18 cellular contexts compared by ENCODE assay signal in genomic region chr16:66028505-66029216, GRCh38.
A peak's percentile ranks its signal among the peaks of the same experiment; 100 is the strongest.
DNase-seq lines count a peak whose midpoint lies in the region; ATAC-seq and TF ChIP-seq lines count a peak whose summit lies in the region.
"Had no signal": no experiment of that assay in that cellular context is flagged by ENCODE, and none has a peak within 500 bp of the region (broad histone marks: within the 10 kb centered on the region; RNA-seq: fewer than 3 reads in every experiment).

No MANE protein-coding gene starts in this region.

- H3K79me1 ChIP-seq in IMR-90 (ENCODE audit: low read depth in 1 of 2, low read length in 2 of 2), result no peaks in the 10 kb centered on the region

- TF ChIP-seq RAD21 in IMR-90 (IDR thresholded peaks at IDR 0.05; ENCODE audit: low read length), result no peak

- no peak for TF ChIP-seq POLR2A in IMR-90 (IDR thresholded peaks at IDR 0.05; ENCODE audit: low read depth, low read length)

- in situ Hi-C loops in IMR-90 (cut with MboI; ENCODE audit: low sequenced_read_pairs), result no loop called here

- peak overlapping the region; percentile 63 for H4K91ac ChIP-seq in IMR-90 (ENCODE audit: insufficient read depth, low read depth, low read length)

- H3K27me3 ChIP-seq in ACC112 (ENCODE audit: insufficient read depth, low read length) (no peaks in the 10 kb centered on the region), IMR-90 (ENCODE audit: control insufficient read depth, insufficient read depth, low read length) (no peaks in the 10 kb centered on the region), lower lobe of right lung (ENCODE audit: low read depth) (no peaks in the 10 kb centered on the region)
- H3K27me3 ChIP-seq: ovary, SJCRH30 had no signal

- peak overlapping the region; percentile 34; the same call in 1 of the 2 replicates for H3K4me2 ChIP-seq in IMR-90 (ENCODE audit: low read depth, low read length)

- H2BK15ac ChIP-seq in IMR-90 (ENCODE audit: low read depth, low read length), result peak overlapping the region; percentile 37; the same call in 2 of the 3 replicates

- H3K4me3 Mint-ChIP-seq in endothelial cell (ENCODE audit: unreplicated experiment), result no peak overlapping the region
- H3K4me3 Mint-ChIP-seq: WTC11 had no signal

- no TSS peak for BruUV-seq in IMR-90 (replicated peaks; lab: Mats Ljungman, UMichigan)

- peak overlapping the region; percentile 15; the same call in 1 of the 2 replicates for H3K23ac ChIP-seq in IMR-90 (ENCODE audit: low read depth, low read length)

- H3K14ac ChIP-seq in IMR-90 (replicated peaks; ENCODE audit: low read depth, low read length), result peak overlapping the region; percentile 62

- H3K36me3 ChIP-seq in ACC112 (ENCODE audit: insufficient read depth, low read length) (no peaks in the 10 kb centered on the region), IMR-90 (ENCODE audit: control insufficient read depth, insufficient read depth, low read length) (no peaks in the 10 kb centered on the region), lower lobe of right lung (no peaks in the 10 kb centered on the region)
- H3K36me3 ChIP-seq: ovary, SJCRH30 had no signal

- dilution Hi-C loops in IMR-90 (cut with HindIII; ENCODE audit: low sequenced_read_pairs, unreplicated experiment), result no loop called here

- intact Hi-C loops in IMR-90 (cut with micrococcal nuclease) (loop anchor here (2.0 to 5.0 kb wide), 3 partner anchors 124 to 906 kb away; partner anchors contain the start of gene CDH11), lower lobe of right lung (cut with DNase I) (no loop called here)

- peak overlapping the region; percentile 56 for H3K4ac ChIP-seq in IMR-90 (ENCODE audit: low read depth, low read length)

- H3K56ac ChIP-seq in IMR-90 (ENCODE audit: extremely low read depth, insufficient read depth, low read length), result peak overlapping the region; percentile 45; the same call in 1 of the 2 replicates

- H2BK20ac ChIP-seq in IMR-90 (ENCODE audit: low read depth, low read length), result peak overlapping the region; percentile 85

- H3K4me1 ChIP-seq in ACC112 (ENCODE audit: control insufficient read depth, insufficient read depth, low read length, unreplicated experiment), result peaks cover 23% of the 10 kb centered on the region
- peaks cover 9% of the 10 kb centered on the region; the same call in 1 of the 2 replicates for H3K4me1 ChIP-seq in IMR-90 (ENCODE audit: control insufficient read depth, insufficient read depth, low read length)
- no peaks in the 10 kb centered on the region for H3K4me1 ChIP-seq in lower lobe of right lung

- no peak overlapping the region; the same call in 1 of the 2 replicates for H3K4me3 ChIP-seq in ACC112 (ENCODE audit: low read depth, low read length)
- no peak overlapping the region for H3K4me3 ChIP-seq in IMR-90 (ENCODE audit: insufficient read depth, low read depth, low read length)
- H3K4me3 ChIP-seq in lower lobe of right lung, result no peak overlapping the region
- H3K4me3 ChIP-seq: lung, ovary, SJCRH30 had no signal

- peaks cover 7% of the 10 kb centered on the region for H3K36me3 Mint-ChIP-seq in endothelial cell (ENCODE audit: low read depth, unreplicated experiment)

- peak overlapping the region; percentile 39; the same call in 1 of the 2 replicates for H2AK5ac ChIP-seq in IMR-90 (ENCODE audit: low read depth, low read length)

- H3K9me3 Mint-ChIP-seq in endothelial cell (ENCODE audit: unreplicated experiment), result peaks cover 12% of the 10 kb centered on the region

- H3K27me3 Mint-ChIP-seq in endothelial cell (ENCODE audit: unreplicated experiment), result peaks cover 4% of the 10 kb centered on the region

- DNase-seq in IMR-90 (peak; percentile 89), endothelial cell (ENCODE audit: low spot score) (no peak), lower lobe of right lung (no peak), NCI-H345 (lab: John Stamatoyannopoulos, UW) (no peak), NCI-H446 treated with DMSO at 0.1 percent for 48 hours (lab: John Stamatoyannopoulos, UW) (no peak), NCI-H2029 (lab: John Stamatoyannopoulos, UW) (no peak), NCI-H187 treated with DMSO at 0.1 percent for 48 hours (lab: John Stamatoyannopoulos, UW) (no peak)
- DNase-seq: activated T-cell treated with anti-CD3 and anti-CD28 coated beads, Interleukin-2, amount 50 U/mL, for 48 hours; central memory CD4-positive, alpha-beta T cell; DMS79 treated with DMSO at 0.1 percent for 48 hours; NCI-H1048; NCI-H526; ovary; SJCRH30; stimulated activated CD4-positive, alpha-beta T cell treated with anti-CD3 and anti-CD28 coated beads, Interleukin-4, amount 100 ng/mL, for 4 hours had no signal

- peak overlapping the region; percentile 9; the same call in 1 of the 2 replicates for H4K5ac ChIP-seq in IMR-90 (ENCODE audit: low read depth, low read length)

- no peak overlapping the region for H3K9ac ChIP-seq in IMR-90 (ENCODE audit: low read depth, low read length)

- no peaks in the 10 kb centered on the region for H3K79me2 ChIP-seq in ACC112 (ENCODE audit: control insufficient read depth, insufficient read depth, low read length, unreplicated experiment)

- ATAC-seq in IMR-90 (ENCODE audit: low read depth), result peak; percentile 87
- peak; percentile 62 to 77 for ATAC-seq in lower lobe of right lung
- ATAC-seq: WTC11 had no signal

- peaks cover 5% of the 10 kb centered on the region for H3K4me1 Mint-ChIP-seq in endothelial cell (ENCODE audit: unreplicated experiment)
- H3K4me1 Mint-ChIP-seq: WTC11 had no signal

- peak overlapping the region in 1 of 2 experiments; percentile 81; a peak in 2 of 4 replicates for H4K8ac ChIP-seq in IMR-90 (ENCODE audit: low read depth in 2 of 2, low read length in 2 of 2)

- H3K18ac ChIP-seq in IMR-90 (ENCODE audit: low read depth, low read length), result peak overlapping the region; percentile 44; the same call in 1 of the 2 replicates

- CTCF ChIA-PET in IMR-90 (lab: Yijun Ruan, JAX), result no interaction called here

- H3K27ac ChIP-seq in ACC112 (ENCODE audit: low read depth, low read length) (peak overlapping the region; percentile 83), IMR-90 (ENCODE audit: insufficient read depth, low read length) (peak overlapping the region; percentile 24; the same call in 1 of the 2 replicates), lower lobe of right lung (no peak overlapping the region)
- H3K27ac ChIP-seq: ovary, SJCRH30 had no signal

- peak overlapping the region; percentile 16 for H3K27ac Mint-ChIP-seq in endothelial cell (ENCODE audit: unreplicated experiment)
- H3K27ac Mint-ChIP-seq: WTC11 had no signal

- peaks cover 4% of the 10 kb centered on the region; the same call in 1 of the 2 replicates for H3K9me3 ChIP-seq in IMR-90 (ENCODE audit: control insufficient read depth, insufficient read depth, low read length)
- H3K9me3 ChIP-seq in lower lobe of right lung, result peaks cover 4% of the 10 kb centered on the region
- H3K9me3 ChIP-seq: ovary had no signal

- peak overlapping the region; percentile 89 for H2BK120ac ChIP-seq in IMR-90 (ENCODE audit: low read depth, low read length)

- no CpG with 5 or more reads among the region's 2 CpGs for WGBS in IMR-90 (ENCODE audit: extremely low coverage in 2 of 2, insufficient read length in 1 of 2), 2 experiments

- H3K9me1 ChIP-seq in IMR-90 (ENCODE audit: insufficient read depth, low read length), result peaks cover 20% of the 10 kb centered on the region

- POLR2A ChIA-PET in IMR-90 (lab: Charles Lee; ENCODE audit: unreplicated experiment), result no interaction called here

- TF ChIP-seq CTCF in IMR-90 (conservative IDR thresholded peaks at IDR 0.05; ENCODE audit: low read depth, low read length) (no peak), endothelial cell (IDR thresholded peaks at IDR 0.05; ENCODE audit: unreplicated experiment) (no peak), lower lobe of right lung (IDR thresholded peaks at IDR 0.05) (no peak)

- peak overlapping the region; percentile 70 for H2AK9ac ChIP-seq in IMR-90 (replicated peaks; ENCODE audit: low read depth, low read length, poor library complexity)

- peaks cover 5% of the 10 kb centered on the region; the same call in 1 of the 2 replicates for H4K20me1 ChIP-seq in IMR-90 (ENCODE audit: insufficient read depth, low read length)

- H2BK5ac ChIP-seq in IMR-90 (ENCODE audit: low read depth, low read length, poor library complexity, severe bottlenecking), result peak overlapping the region; percentile 91

- H2AFZ ChIP-seq in ACC112 (ENCODE audit: low read length, unreplicated experiment) (no peak overlapping the region), IMR-90 (replicated peaks; ENCODE audit: low read length, poor library complexity) (peak overlapping the region; percentile 69)

TF ChIP-seq in IMR-90, 13 proteins besides CTCF, POLR2A, EP300 and RAD21 (continues in another document):
- TF ChIP-seq ELK1 (IDR thresholded peaks at IDR 0.05; ENCODE audit: borderline replicate concordance, low read depth, low read length) (no peak), SMC3 (IDR thresholded peaks at IDR 0.05; ENCODE audit: low read depth, low read length) (no peak), NFE2L2 (IDR thresholded peaks at IDR 0.05; ENCODE audit: low read depth, low read length) (peak; percentile 15; the same call in 1 of the 2 replicates), MAFK (IDR thresholded peaks at IDR 0.05; ENCODE audit: low read depth, low read length) (peak; percentile 45; the same call in 1 of the 2 replicates), RCOR1 (IDR thresholded peaks at IDR 0.05; ENCODE audit: insufficient replicate concordance, low read length) (no peak), FOS (IDR thresholded peaks at IDR 0.05; ENCODE audit: low read depth, low read length) (no peak), MXI1 (IDR thresholded peaks at IDR 0.05; ENCODE audit: borderline replicate concordance, low read depth, low read length) (no peak), RFX5 (IDR thresholded peaks at IDR 0.05; ENCODE audit: low read depth, low read length) (no peak), CEBPB (IDR thresholded peaks at IDR 0.05; ENCODE audit: low read depth, low read length) (peak; percentile 38; the same call in 1 of the 2 replicates), MAZ (IDR thresholded peaks at IDR 0.05; ENCODE audit: borderline replicate concordance, low read depth, low read length) (no peak), BHLHE40 (IDR thresholded peaks at IDR 0.05; ENCODE audit: low read depth, low read length) (peak; percentile 7; the same call in 1 of the 2 replicates)
